13 cellular contexts compared by ENCODE assay signal in genomic region chrX:14670819-14671218, GRCh38.
DNase-seq lines count a peak whose midpoint lies in the region; ATAC-seq and TF ChIP-seq lines count a peak whose summit lies in the region.
"Had no signal": no experiment of that assay in that cellular context is flagged by ENCODE, and none has a peak within 500 bp of the region (broad histone marks: within the 10 kb centered on the region; RNA-seq: fewer than 3 reads in every experiment).

No MANE protein-coding gene starts in this region.

- peak; percentile 76 for ATAC-seq in GM18909 (IDR thresholded peaks at IDR 0.05; ENCODE audit: poor library complexity, unreplicated experiment)
- ATAC-seq in GM21723 (IDR thresholded peaks at IDR 0.05; ENCODE audit: unreplicated experiment), result peak; percentile 80
- peak; percentile 73 for ATAC-seq in HG03135 (IDR thresholded peaks at IDR 0.05; ENCODE audit: unreplicated experiment)
- peak; percentile 72 for ATAC-seq in memory B cell (ENCODE audit: low read depth)
- no peak for ATAC-seq in upper lobe of left lung (ENCODE audit: low FRiP score in 2 of 2)
- ATAC-seq in psoas muscle, result no peak

- H3K27me3 ChIP-seq in upper lobe of left lung, result no peaks in the 10 kb centered on the region
- H3K27me3 ChIP-seq in psoas muscle (ENCODE audit: insufficient read depth in 3 of 3, low read length in 2 of 3), result no peaks in the 10 kb centered on the region
- H3K27me3 ChIP-seq: MG63 had no signal

- H3K36me3 ChIP-seq in upper lobe of left lung, result no peaks in the 10 kb centered on the region
- no peaks in the 10 kb centered on the region for H3K36me3 ChIP-seq in psoas muscle (ENCODE audit: insufficient read depth in 1 of 2, low read depth in 1 of 2)
- H3K36me3 ChIP-seq: MG63 had no signal

- peak overlapping the region; percentile 63 for H3K27ac Mint-ChIP-seq in memory B cell
- H3K27ac Mint-ChIP-seq: activated T-helper 2 cell treated with anti-CD3 and anti-CD28 coated beads, Interferon-gamma antibody, Interleukin-2, Interleukin-4, amounts not matched to agents 10 μg/mL and 5 μg/mL and 100 μg/mL, durations not matched to agents 14 hours and 24 hours and 36 hours had no signal

- intact Hi-C loops in head of caudate nucleus (cut with DNase I) (no loop called here), psoas muscle (cut with DNase I) (no loop called here)

- peaks cover 33% of the 10 kb centered on the region for H3K4me1 Mint-ChIP-seq in memory B cell

- H3K27me3 Mint-ChIP-seq in memory B cell, result no peaks in the 10 kb centered on the region

- no peak for DNase-seq in memory B cell (ENCODE audit: low spot score in 2 of 2)
- DNase-seq in upper lobe of left lung, result no peak
- DNase-seq in H4 (ENCODE audit: low spot score), result no peak
- no peak for DNase-seq in head of caudate nucleus
- DNase-seq in psoas muscle, result no peak
- DNase-seq: MG63; NCI-H774; stimulated activated CD4-positive, alpha-beta T cell treated with anti-CD3 and anti-CD28 coated beads, Interleukin-2, amount 100 ng/mL, for 24 hours had no signal

- peak overlapping the region; percentile 43 for H3K4me3 Mint-ChIP-seq in memory B cell

- H3K27ac ChIP-seq in upper lobe of left lung (no peak overlapping the region), psoas muscle (no peak overlapping the region)
- H3K27ac ChIP-seq: parathyroid adenoma had no signal

- no peaks in the 10 kb centered on the region for H3K9me3 Mint-ChIP-seq in memory B cell
- H3K9me3 Mint-ChIP-seq: activated T-helper 2 cell treated with anti-CD3 and anti-CD28 coated beads, Interferon-gamma antibody, Interleukin-2, Interleukin-4, amounts not matched to agents 10 μg/mL and 5 μg/mL and 100 μg/mL, durations not matched to agents 14 hours and 24 hours and 36 hours had no signal

- no peak for TF ChIP-seq POLR2A in upper lobe of left lung (IDR thresholded peaks at IDR 0.05)

- no peak for TF ChIP-seq EP300 in upper lobe of left lung (IDR thresholded peaks at IDR 0.05)

- H3K4me1 ChIP-seq in upper lobe of left lung, result no peaks in the 10 kb centered on the region
- no peaks in the 10 kb centered on the region for H3K4me1 ChIP-seq in psoas muscle
- H3K4me1 ChIP-seq: parathyroid adenoma had no signal

- H3K9me3 ChIP-seq in upper lobe of left lung, result no peaks in the 10 kb centered on the region
- no peaks in the 10 kb centered on the region for H3K9me3 ChIP-seq in psoas muscle
- H3K9me3 ChIP-seq: MG63 had no signal

- H3K36me3 Mint-ChIP-seq in memory B cell, result no peaks in the 10 kb centered on the region

- 43 to 94% methylated on average over 1 of the region's 1 CpG for WGBS in upper lobe of left lung, 2 donors
- WGBS in psoas muscle, 3 donors, result 73 to 86% (median 78%) methylated on average over 1 of the region's 1 CpG

- H3K4me3 ChIP-seq in upper lobe of left lung (no peak overlapping the region), psoas muscle (no peak overlapping the region)
- H3K4me3 ChIP-seq: MG63 had no signal

- no peak for TF ChIP-seq CTCF in upper lobe of left lung (IDR thresholded peaks at IDR 0.05)
- TF ChIP-seq CTCF in psoas muscle (IDR thresholded peaks at IDR 0.05), result no peak

Comparison
In these comparisons a context has a peak if more than half of its experiments do, and no peak if none do; other contexts are left out.
1. ATAC-seq: peak in GM18909 (single experiment), GM21723 (single experiment), HG03135 (single experiment) and memory B cell (single experiment); none in upper lobe of left lung (0 of 2) and psoas muscle (0 of 4).